In genomic region chr2:26432363-26432762, GRCh38 we compare ENCODE assay signal across 23 cellular contexts. TPM values are rescaled to one million over a fixed set of nuclear protein-coding genes. Genes with fewer than 3 reads are reported as not detected.
DNase-seq lines count a peak whose midpoint lies in the region; ATAC-seq, FAIRE-seq and TF ChIP-seq lines count a peak whose summit lies in the region.
"Had no signal": no experiment of that assay in that cellular context is flagged by ENCODE, and none has a peak within 500 bp of the region (broad histone marks: within the 10 kb centered on the region; RNA-seq: fewer than 3 reads in every experiment).

No MANE protein-coding gene starts in this region.

- no peak for DNase-seq in CD8-positive, alpha-beta T cell
- no peak for DNase-seq in K562 (ENCODE audit: extremely low read depth in 1 of 4, low spot score in 3 of 4)
- DNase-seq in stimulated activated CD4-positive, alpha-beta T cell treated with anti-CD3 and anti-CD28 coated beads, Interleukin-4, amount 100 ng/mL, for 24 hours, result no peak
- DNase-seq in SK-N-DZ (ENCODE audit: low spot score), result no peak
- DNase-seq in activated T-cell treated with anti-CD3 and anti-CD28 coated beads for 4 hours, result no peak
- DNase-seq in effector memory CD8-positive, alpha-beta T cell, result no peak
- DNase-seq: 8988T; Calu3; CD4-positive, alpha-beta memory T cell; DMS79 treated with DMSO at 0.1 percent for 48 hours; HCEC 1CT; HFFc6; IMR-90 had no signal

- no peak overlapping the region for H3K27ac ChIP-seq in CD8-positive, alpha-beta T cell (ENCODE audit: low read depth, low read length)
- no peak overlapping the region for H3K27ac ChIP-seq in HEK293 (ENCODE audit: extremely low read depth, low read depth, low read length)
- H3K27ac ChIP-seq in K562 (ENCODE audit: extremely low read depth, low read depth, low read length), result no peak overlapping the region
- H3K27ac ChIP-seq in rectal smooth muscle tissue (ENCODE audit: low read depth, low read length), result peak overlapping the region; percentile 5
- H3K27ac ChIP-seq: BLaER1 had no signal

- POLR2A ChIA-PET in CD8-positive, alpha-beta T cell (lab: Charles Lee), result interaction anchor here (0.6 kb wide), 1 partner anchor 411 kb away, joined by 4 read pairs; no protein-coding TSS in a partner anchor
- POLR2A ChIA-PET in HEK293 (lab: Yijun Ruan, JAX) (no interaction called here), K562 (lab: Yijun Ruan, JAX) (interaction anchor here (1.1 to 2.9 kb wide), 5 partner anchors 10 to 188 kb away, joined by 3 to 16 read pairs (median 4); partner anchors contain the start of genes HADHA and HADHB)

- no peak overlapping the region for H3K4me3 ChIP-seq in CD8-positive, alpha-beta T cell (ENCODE audit: low read depth, low read length)
- H3K4me3 ChIP-seq in HEK293 (ENCODE audit: low read depth, low read length) (no peak overlapping the region), K562 (no peak overlapping the region), rectal smooth muscle tissue (ENCODE audit: low read length) (no peak overlapping the region)
- H3K4me3 ChIP-seq: BLaER1 had no signal

- ATAC-seq in CD8-positive, alpha-beta T cell, result no peak
- ATAC-seq in K562, result no peak
- ATAC-seq in effector memory CD8-positive, alpha-beta T cell (replicated peaks), result no peak

- H3K9me3 Mint-ChIP-seq in CD8-positive, alpha-beta T cell, result no peaks in the 10 kb centered on the region
- no peaks in the 10 kb centered on the region for H3K9me3 Mint-ChIP-seq in effector memory CD8-positive, alpha-beta T cell
- H3K9me3 Mint-ChIP-seq: CD14-positive monocyte; CD4-positive, alpha-beta memory T cell; HFFc6 had no signal

- no peak for TF ChIP-seq CTCF in CD8-positive, alpha-beta T cell (IDR thresholded peaks at IDR 0.05)
- TF ChIP-seq CTCF in HEK293 (tag by site-specific recombination; IDR thresholded peaks at IDR 0.05) (no peak), K562 (IDR thresholded peaks at IDR 0.05 in 2 of 3, conservative IDR thresholded peaks at IDR 0.05 in 1 of 3; ENCODE audit: insufficient read depth in 2 of 3, low read depth in 1 of 3, low read length in 3 of 3) (no peak)

- no peaks in the 10 kb centered on the region for H3K9me3 ChIP-seq in CD8-positive, alpha-beta T cell (ENCODE audit: low read length)
- no peaks in the 10 kb centered on the region for H3K9me3 ChIP-seq in HEK293 (ENCODE audit: control insufficient read depth, insufficient read depth, low read depth, low read length)
- no peaks in the 10 kb centered on the region; the same call in 1 of the 2 replicates for H3K9me3 ChIP-seq in K562 (replicated peaks; ENCODE audit: control insufficient read depth, insufficient read depth, low read depth, low read length)
- H3K9me3 ChIP-seq: BLaER1 had no signal

- H3K79me2 ChIP-seq in K562 (ENCODE audit: control insufficient read depth, insufficient read depth, low read length), result no peaks in the 10 kb centered on the region

- H3K4me3 Mint-ChIP-seq in CD8-positive, alpha-beta T cell, result no peak overlapping the region
- no peak overlapping the region for H3K4me3 Mint-ChIP-seq in effector memory CD8-positive, alpha-beta T cell
- H3K4me3 Mint-ChIP-seq: CD14-positive monocyte; CD4-positive, alpha-beta memory T cell; HFFc6 had no signal

- BruUV-seq in K562 (replicated peaks; lab: Mats Ljungman, UMichigan), result no TSS peak

- CTCF ChIA-PET in CD8-positive, alpha-beta T cell (lab: Charles Lee), result no interaction called here
- CTCF ChIA-PET in HEK293 (lab: Yijun Ruan, JAX), result interaction anchor here (0.5 to 1.6 kb wide), 5 partner anchors 21 to 868 kb away, joined by 3 to 10 read pairs (median 3); no protein-coding TSS in a partner anchor
- CTCF ChIA-PET in K562 (lab: Yijun Ruan, JAX; ENCODE audit: low intra/inter-chr PET ratio), result no interaction called here

- no peak for TF ChIP-seq RAD21 in K562 (CRISPR knock-in tag; conservative IDR thresholded peaks at IDR 0.05 in 1 of 2, IDR thresholded peaks at IDR 0.05 in 1 of 2)

- FAIRE-seq in K562 (lab: Jason Lieb, UNC), result no peak
- FAIRE-seq: GM12891, GM19239, H54, HTR-8/SVneo had no signal

- no peak for TF ChIP-seq POLR2A in K562 (conservative IDR thresholded peaks at IDR 0.05)

- no peaks in the 10 kb centered on the region for H3K27me3 ChIP-seq in CD8-positive, alpha-beta T cell (ENCODE audit: insufficient read depth, low read length)
- H3K27me3 ChIP-seq in K562 (ENCODE audit: control insufficient read depth in 2 of 2, insufficient read depth in 2 of 2, low read length in 2 of 2) (0 out of 5 replicates have a peak, but pooled peaks cover 0 to 4% of the 10 kb centered on the region in 2 experiments), rectal smooth muscle tissue (ENCODE audit: control insufficient read depth, insufficient read depth, low read length) (no peaks in the 10 kb centered on the region)
- H3K27me3 ChIP-seq: BLaER1 had no signal

- no peaks in the 10 kb centered on the region for H3K4me1 ChIP-seq in CD8-positive, alpha-beta T cell (ENCODE audit: insufficient read depth, low read length)
- H3K4me1 ChIP-seq in HEK293 (ENCODE audit: control insufficient read depth, insufficient read depth, low read length), result peaks cover 6% of the 10 kb centered on the region
- no peaks in the 10 kb centered on the region; a peak in 1 of 5 replicates for H3K4me1 ChIP-seq in K562 (replicated peaks in 1 of 2; ENCODE audit: control insufficient read depth in 2 of 2, insufficient read depth in 2 of 2, low read length in 2 of 2)
- no peaks in the 10 kb centered on the region for H3K4me1 ChIP-seq in rectal smooth muscle tissue (ENCODE audit: control insufficient read depth, insufficient read depth, low read length)
- H3K4me1 ChIP-seq: BLaER1 had no signal

- no peaks in the 10 kb centered on the region for H3K36me3 Mint-ChIP-seq in CD8-positive, alpha-beta T cell
- H3K36me3 Mint-ChIP-seq in effector memory CD8-positive, alpha-beta T cell (ENCODE audit: insufficient read depth), result peaks cover 4% of the 10 kb centered on the region
- H3K36me3 Mint-ChIP-seq: CD14-positive monocyte; CD4-positive, alpha-beta memory T cell had no signal

- H2AFZ ChIP-seq in K562 (ENCODE audit: low read depth, low read length), result 0 out of 2 replicates have a peak overlapping the region, but pooled peaks have one; percentile 4

- H3K9me1 ChIP-seq in K562 (ENCODE audit: control insufficient read depth, insufficient read depth, low read length), result no peaks in the 10 kb centered on the region

- intact Hi-C loops in CD8-positive, alpha-beta T cell (cut with DNase I, micrococcal nuclease), result no loop called here
- intact Hi-C loops in K562 (cut with micrococcal nuclease), result no loop called here

- peaks cover 11% of the 10 kb centered on the region for H3K27me3 Mint-ChIP-seq in CD8-positive, alpha-beta T cell (ENCODE audit: low read depth)
- H3K27me3 Mint-ChIP-seq in effector memory CD8-positive, alpha-beta T cell, result peaks cover 30 to 34% of the 10 kb centered on the region in 2 donors

- no peaks in the 10 kb centered on the region for H3K4me1 Mint-ChIP-seq in CD8-positive, alpha-beta T cell (ENCODE audit: low read depth)
- no peaks in the 10 kb centered on the region for H3K4me1 Mint-ChIP-seq in effector memory CD8-positive, alpha-beta T cell (ENCODE audit: low read depth in 2 of 2)
- H3K4me1 Mint-ChIP-seq: CD4-positive, alpha-beta memory T cell had no signal

- no peak for TF ChIP-seq EP300 in K562 (IDR thresholded peaks at IDR 0.05; ENCODE audit: low read length)

- no peaks in the 10 kb centered on the region for H4K20me1 ChIP-seq in K562 (replicated peaks; ENCODE audit: control insufficient read depth, insufficient read depth, low read length)
- H4K20me1 ChIP-seq: BLaER1 had no signal

- no peaks in the 10 kb centered on the region for H3K36me3 ChIP-seq in CD8-positive, alpha-beta T cell (ENCODE audit: insufficient read depth, low read length)
- H3K36me3 ChIP-seq in HEK293 (ENCODE audit: control insufficient read depth in 2 of 2, insufficient read depth in 1 of 2, low read length in 2 of 2) (no peaks in the 10 kb centered on the region), K562 (ENCODE audit: control insufficient read depth, insufficient read depth, low read length) (no peaks in the 10 kb centered on the region), rectal smooth muscle tissue (ENCODE audit: control insufficient read depth, insufficient read depth, low read length) (no peaks in the 10 kb centered on the region)
- H3K36me3 ChIP-seq: BLaER1 had no signal

- H3K4me2 ChIP-seq in K562 (ENCODE audit: insufficient read depth, low read length), result no peak overlapping the region
- H3K4me2 ChIP-seq: BLaER1 had no signal

- in situ Hi-C loops in K562 (cut with MboI), result no loop called here

- no peak overlapping the region for H3K9ac ChIP-seq in K562 (ENCODE audit: insufficient read depth in 1 of 2, low read depth in 2 of 2, low read length in 2 of 2)
- no peak overlapping the region for H3K9ac ChIP-seq in rectal smooth muscle tissue (ENCODE audit: low read length)
- H3K9ac ChIP-seq: BLaER1 had no signal

- H3K27ac Mint-ChIP-seq in CD8-positive, alpha-beta T cell, result peak overlapping the region; percentile 41
- H3K27ac Mint-ChIP-seq in effector memory CD8-positive, alpha-beta T cell, result no peak overlapping the region
- H3K27ac Mint-ChIP-seq: CD4-positive, alpha-beta memory T cell; HFFc6 had no signal

RNA-seq across cellular contexts. Expression of gene DRC1, which starts 30.6 kb away (rescaled TPM):
- total RNA-seq in CD8-positive, alpha-beta T cell, result not detected
- 0.35 TPM in 1 of 2 replicates, not detected in the other for total RNA-seq in K562 (2011; cell fraction: chromatin; rRNA removed; ENCODE audit: low replicate concordance)
- not detected in 2 replicates for total RNA-seq in K562 (2011; cell fraction: nucleolus; rRNA removed)
- total RNA-seq in K562 (2011; cell fraction: nucleoplasm; rRNA removed), result not detected in 2 replicates
- total RNA-seq in K562 (2014; rRNA removed), result not detected in 2 replicates
- total RNA-seq in K562 (2014; rRNA removed; fragmentation: Illumina TruSeq; extraction: Trizol), result 0.07 TPM in 1 of 2 replicates, not detected in the other
- total RNA-seq in K562 (2015; rRNA removed; fragmentation: Illumina TruSeq; extraction: Trizol), result not detected in 2 replicates
- total RNA-seq in K562 (2021), result not detected in 2 replicates
- polyA plus RNA-seq in K562 (2011; rRNA removed), result 0.10 TPM in 1 of 2 replicates, not detected in the other
- not detected in 2 replicates for polyA plus RNA-seq in K562 (2011; cell fraction: cytosol; rRNA removed)
- 0.18 TPM in 1 of 2 replicates, not detected in the other for polyA plus RNA-seq in K562 (2011; cell fraction: nucleus; rRNA removed)
- polyA plus RNA-seq in K562 (2012), result not detected in 2 replicates
- polyA plus RNA-seq in K562 (2014; fragmentation: Illumina TruSeq; extraction: Trizol), result 0.06 TPM in 1 of 2 replicates, not detected in the other
- polyA plus RNA-seq in K562 (2014; fragmentation: Nextera tagmentation; extraction: Ambion mirVana), result not detected
- not detected in 2 replicates for polyA plus RNA-seq in K562 (2014; rRNA removed)
- polyA minus RNA-seq in K562 (2011; rRNA and poly(A)+ RNA removed), result not detected in 2 replicates
- polyA minus RNA-seq in K562 (2011; cell fraction: cytosol; rRNA and poly(A)+ RNA removed), result not detected in 2 replicates
- not detected in 2 replicates for polyA minus RNA-seq in K562 (2011; cell fraction: nucleus; rRNA and poly(A)+ RNA removed)
- not detected in 2 replicates for polyA plus RNA-seq in SK-N-DZ (2014; cell fraction: cytosol; rRNA removed)
- polyA plus RNA-seq in SK-N-DZ (2014; cell fraction: nucleus; rRNA removed), result not detected in 2 replicates
- total RNA-seq: A673; Calu3; CD4-positive, alpha-beta memory T cell; HFFc6 had no signal
- polyA plus RNA-seq: AG04450; CD14-positive monocyte; CD4-positive, alpha-beta memory T cell; IMR-90 had no signal

RNA-seq across cellular contexts. Expression of gene OTOF, which starts 45.6 kb away (rescaled TPM):
- total RNA-seq in CD8-positive, alpha-beta T cell, result under 1 TPM; 0.41 to 0.47 TPM
- total RNA-seq in K562 (2011; cell fraction: chromatin; rRNA removed; ENCODE audit: low replicate concordance), result 0.11 and 0.49 TPM in 2 replicates
- 0.13 and 0.17 TPM in 2 replicates for total RNA-seq in K562 (2011; cell fraction: nucleolus; rRNA removed)
- total RNA-seq in K562 (2011; cell fraction: nucleoplasm; rRNA removed), result not detected in 2 replicates
- total RNA-seq in K562 (2014; rRNA removed) (0.05 and 0.33 TPM in 2 replicates), K562 (2014; rRNA removed; fragmentation: Illumina TruSeq; extraction: Trizol) (not detected in 2 replicates), K562 (2015; rRNA removed; fragmentation: Illumina TruSeq; extraction: Trizol) (not detected in 2 replicates), K562 (2021) (0.07 TPM in 1 of 2 replicates, not detected in the other)
- polyA plus RNA-seq in K562 (2011; rRNA removed) (0.07 and 0.11 TPM in 2 replicates), K562 (2014; fragmentation: Illumina TruSeq; extraction: Trizol) (not detected in 2 replicates), K562 (2014; fragmentation: Nextera tagmentation; extraction: Ambion mirVana) (not detected), K562 (2014; rRNA removed) (0.03 TPM in 1 of 2 replicates, not detected in the other)
- 0.12 and 0.24 TPM in 2 replicates for polyA plus RNA-seq in K562 (2011; cell fraction: cytosol; rRNA removed)
- polyA plus RNA-seq in K562 (2011; cell fraction: nucleus; rRNA removed), result 0.22 and 0.31 TPM in 2 replicates
- polyA plus RNA-seq in K562 (2012), result 0.03 and 0.12 TPM in 2 replicates
- 0.04 TPM in 1 of 2 replicates, not detected in the other for polyA minus RNA-seq in K562 (2011; rRNA and poly(A)+ RNA removed)
- not detected in 2 replicates for polyA minus RNA-seq in K562 (2011; cell fraction: cytosol; rRNA and poly(A)+ RNA removed)
- polyA minus RNA-seq in K562 (2011; cell fraction: nucleus; rRNA and poly(A)+ RNA removed), result under 0.01 TPM in 1 of 2 replicates, not detected in the other
- 0.50 and 0.56 TPM in 2 replicates for polyA plus RNA-seq in SK-N-DZ (2014; cell fraction: cytosol; rRNA removed)
- polyA plus RNA-seq in SK-N-DZ (2014; cell fraction: nucleus; rRNA removed), result 3.3 and 8.5 TPM in 2 replicates
- total RNA-seq: A673, Calu3, IMR-90 had no signal
- polyA plus RNA-seq: AG04450, CD14-positive monocyte had no signal
